ENCODE assay signal across 11 cellular contexts in genomic region chr17:36942031-36942599, GRCh38. TPM values are rescaled to one million over a fixed set of nuclear protein-coding genes. Genes with fewer than 3 reads are reported as not detected.
A peak's percentile ranks its signal among the peaks of the same experiment; 100 is the strongest.
DNase-seq lines count a peak whose midpoint lies in the region; ATAC-seq, FAIRE-seq and TF ChIP-seq lines count a peak whose summit lies in the region.
"Had no signal": no experiment of that assay in that cellular context is flagged by ENCODE, and none has a peak within 500 bp of the region (broad histone marks: within the 10 kb centered on the region; RNA-seq: fewer than 3 reads in every experiment).

No MANE protein-coding gene starts in this region.

- peaks cover 97% of the 10 kb centered on the region for H3K27me3 Mint-ChIP-seq in dendritic cell treated with granulocyte-macrophage colony-stimulating factor and Interleukin-4, amounts not matched to agents 40 ng/mL and 50 ng/mL, for 4 days

- peak; percentile 36 for DNase-seq in AG20443 (ENCODE audit: low spot score)
- DNase-seq in GM20000 (ENCODE audit: low spot score), result peak; percentile 31
- DNase-seq in mucosa of descending colon, result peak in 1 of 3 donors; percentile 29
- DNase-seq in frontal cortex (ENCODE audit: low spot score in 2 of 2), result no peak
- DNase-seq: thyroid gland had no signal

- peak overlapping the region; percentile 62 for H3K4me3 Mint-ChIP-seq in dendritic cell treated with granulocyte-macrophage colony-stimulating factor and Interleukin-4, amounts not matched to agents 40 ng/mL and 50 ng/mL, for 4 days

- H3K4me3 ChIP-seq in mucosa of descending colon, result no peak overlapping the region
- H3K4me3 ChIP-seq: thyroid gland had no signal

- H3K9me3 ChIP-seq in mucosa of descending colon, result no peaks in the 10 kb centered on the region
- H3K9me3 ChIP-seq: thyroid gland had no signal

- ATAC-seq in mucosa of descending colon, result peak; percentile 41
- no peak for ATAC-seq in GM21381 (IDR thresholded peaks at IDR 0.05; ENCODE audit: unreplicated experiment)
- no peak for ATAC-seq in GM19023 (IDR thresholded peaks at IDR 0.05; ENCODE audit: unreplicated experiment)
- ATAC-seq in HG03442 (IDR thresholded peaks at IDR 0.05; ENCODE audit: unreplicated experiment), result no peak

- no peak for FAIRE-seq in frontal cortex (lab: Jason Lieb, UNC)
- FAIRE-seq: bronchial epithelial cell, islet of Langerhans had no signal

- H3K36me3 ChIP-seq in mucosa of descending colon (ENCODE audit: low read depth), result no peaks in the 10 kb centered on the region
- H3K36me3 ChIP-seq: thyroid gland had no signal

- H3K4me1 Mint-ChIP-seq in dendritic cell treated with granulocyte-macrophage colony-stimulating factor and Interleukin-4, amounts not matched to agents 40 ng/mL and 50 ng/mL, for 4 days (ENCODE audit: low read depth), result peaks cover 38% of the 10 kb centered on the region

- H3K36me3 Mint-ChIP-seq in dendritic cell treated with granulocyte-macrophage colony-stimulating factor and Interleukin-4, amounts not matched to agents 40 ng/mL and 50 ng/mL, for 4 days (ENCODE audit: low read depth), result no peaks in the 10 kb centered on the region

- intact Hi-C loops in dendritic cell treated with granulocyte-macrophage colony-stimulating factor and Interleukin-4, amounts not matched to agents 40 ng/mL and 50 ng/mL, for 4 days (cut with micrococcal nuclease), result no loop called here
- intact Hi-C loops in mucosa of descending colon (cut with DNase I, micrococcal nuclease), result no loop called here

- no peak for TF ChIP-seq CTCF in GM20000 (IDR thresholded peaks at IDR 0.05; ENCODE audit: extremely low read depth, missing control alignments)
- TF ChIP-seq CTCF in mucosa of descending colon (IDR thresholded peaks at IDR 0.05), result no peak

- peaks cover 29% of the 10 kb centered on the region for H3K4me1 ChIP-seq in mucosa of descending colon (ENCODE audit: low read depth)

- H3K27ac Mint-ChIP-seq in dendritic cell treated with granulocyte-macrophage colony-stimulating factor and Interleukin-4, amounts not matched to agents 40 ng/mL and 50 ng/mL, for 4 days, result no peak overlapping the region

- no peaks in the 10 kb centered on the region for H3K9me3 Mint-ChIP-seq in dendritic cell treated with granulocyte-macrophage colony-stimulating factor and Interleukin-4, amounts not matched to agents 40 ng/mL and 50 ng/mL, for 4 days

RNA-seq across cellular contexts. Expression of gene LHX1, which starts 4.8 kb away (rescaled TPM):
- not detected for total RNA-seq in mucosa of descending colon
- total RNA-seq in frontal cortex, result under 0.01 TPM
- total RNA-seq: bronchial epithelial cell, thyroid gland had no signal

RNA-seq across cellular contexts. Expression of gene AATF, which starts 6.6 kb away (rescaled TPM):
- total RNA-seq in mucosa of descending colon (10 to 100 TPM; 35.6 to 47.2 (median 37.9) TPM), frontal cortex (21.2 TPM)

Comparison
In these comparisons a context has a peak if more than half of its experiments do, and no peak if none do; other contexts are left out.
1. DNase-seq: peak in AG20443 (single experiment) and GM20000 (single experiment); none in frontal cortex (0 of 2).